ENCODE assay signal across 16 cellular contexts in the genomic region with DNA sequence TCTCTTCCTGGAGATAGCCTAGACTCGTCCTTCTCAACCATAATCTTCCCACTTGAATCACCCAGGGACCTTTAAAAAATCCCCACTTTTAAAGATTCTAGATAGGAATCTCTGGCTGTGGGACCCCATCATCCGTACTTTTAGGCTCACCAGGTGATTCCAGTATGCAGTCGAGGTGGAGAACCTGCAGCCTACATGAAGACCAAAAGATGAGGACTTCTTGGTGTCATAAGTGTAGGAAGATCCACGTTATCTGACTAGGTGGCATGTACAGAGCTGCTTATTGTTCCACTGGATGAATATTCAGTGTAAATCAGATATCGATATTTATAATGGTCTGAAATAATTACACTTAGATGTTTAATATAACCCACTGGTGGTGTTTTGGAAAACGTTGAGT. TPM values are rescaled to one million over a fixed set of nuclear protein-coding genes. Genes with fewer than 3 reads are reported as not detected.
DNase-seq lines count a peak whose midpoint lies in the region; ATAC-seq and TF ChIP-seq lines count a peak whose summit lies in the region.
"Had no signal": no experiment of that assay in that cellular context is flagged by ENCODE, and none has a peak within 500 bp of the region (broad histone marks: within the 10 kb centered on the region; RNA-seq: fewer than 3 reads in every experiment).

No MANE protein-coding gene starts in this region.

- CTCF ChIA-PET in activated CD8-positive, alpha-beta memory T cell treated with anti-CD3 and anti-CD28 coated beads, Interleukin-2, amount 10 ng/mL, durations not matched to agents 7 days and 5 days (lab: Charles Lee), result interaction anchor here (1.0 to 3.4 kb wide), 6 partner anchors 13 to 375 kb away, joined by 3 to 18 read pairs (median 4); no protein-coding TSS in a partner anchor

- H3K36me3 Mint-ChIP-seq in activated CD8-positive, alpha-beta memory T cell treated with anti-CD3 and anti-CD28 coated beads, Interleukin-2, amount 10 ng/mL, durations not matched to agents 7 days and 5 days, result peaks cover 58% of the 10 kb centered on the region
- H3K36me3 Mint-ChIP-seq in T-helper 17 cell (ENCODE audit: low read depth), result peaks cover 11% of the 10 kb centered on the region

- no peaks in the 10 kb centered on the region for H3K4me1 ChIP-seq in right cardiac atrium (ENCODE audit: control insufficient read depth, insufficient read depth, low read length)
- H3K4me1 ChIP-seq in suprapubic skin, result peaks cover 34% of the 10 kb centered on the region

- H3K9me3 Mint-ChIP-seq in activated CD8-positive, alpha-beta memory T cell treated with anti-CD3 and anti-CD28 coated beads, Interleukin-2, amount 10 ng/mL, durations not matched to agents 7 days and 5 days (ENCODE audit: low read depth), result no peaks in the 10 kb centered on the region
- H3K9me3 Mint-ChIP-seq: dendritic cell treated with granulocyte-macrophage colony-stimulating factor and Interleukin-4, amounts not matched to agents 40 ng/mL and 50 ng/mL, for 4 days had no signal

- H3K27ac ChIP-seq in right cardiac atrium (ENCODE audit: low read length) (peak overlapping the region; percentile 17), suprapubic skin (no peak overlapping the region)
- H3K27ac ChIP-seq: SJSA1 had no signal

- ATAC-seq in activated CD8-positive, alpha-beta memory T cell treated with anti-CD3 and anti-CD28 coated beads, Interleukin-2, amount 10 ng/mL, durations not matched to agents 7 days and 5 days, result no peak
- ATAC-seq in T-helper 17 cell, result no peak
- no peak for ATAC-seq in right cardiac atrium
- no peak for ATAC-seq in HG03378 (IDR thresholded peaks at IDR 0.05; ENCODE audit: unreplicated experiment)
- no peak for ATAC-seq in HG03342 (IDR thresholded peaks at IDR 0.05; ENCODE audit: unreplicated experiment)
- ATAC-seq: HCT116, left lung had no signal

- H3K27me3 ChIP-seq in right cardiac atrium (ENCODE audit: control insufficient read depth, insufficient read depth) (no peaks in the 10 kb centered on the region), suprapubic skin (peaks cover 3% of the 10 kb centered on the region)

- DNase-seq in activated CD8-positive, alpha-beta memory T cell treated with anti-CD3 and anti-CD28 coated beads, Interleukin-2, amount 10 ng/mL, durations not matched to agents 7 days and 5 days, result no peak
- DNase-seq in activated CD8-positive, alpha-beta memory T cell treated with anti-CD3 and anti-CD28 coated beads, Interleukin-2, amount 50 U/mL, for 4 hours, result no peak
- no peak for DNase-seq in T-helper 17 cell
- no peak for DNase-seq in right cardiac atrium
- no peak for DNase-seq in suprapubic skin (ENCODE audit: low spot score in 2 of 2)
- no peak for DNase-seq in UCSD-AML1 (lab: John Stamatoyannopoulos, UW; ENCODE audit: unreplicated experiment)
- DNase-seq: activated CD4-positive, CD25-positive, alpha-beta regulatory T cell; left lung; NCI-H146; NCI-H748 treated with DMSO at 0.1 percent for 48 hours; stimulated activated CD4-positive, alpha-beta T cell treated with anti-CD3 and anti-CD28 coated beads, Interleukin-2, amount 100 ng/mL, for 24 hours had no signal

- WGBS in right cardiac atrium, result 67% methylated on average over 6 of the region's 6 CpGs
- 73% methylated on average over 6 of the region's 6 CpGs for WGBS in suprapubic skin

- H3K36me3 ChIP-seq in suprapubic skin, result no peaks in the 10 kb centered on the region
- H3K36me3 ChIP-seq: left lung, SJSA1 had no signal

- TF ChIP-seq CTCF in suprapubic skin (IDR thresholded peaks at IDR 0.05), result no peak

- H3K27ac Mint-ChIP-seq in activated CD8-positive, alpha-beta memory T cell treated with anti-CD3 and anti-CD28 coated beads, Interleukin-2, amount 10 ng/mL, durations not matched to agents 7 days and 5 days, result peak overlapping the region; percentile 91
- H3K27ac Mint-ChIP-seq in T-helper 17 cell, result peak overlapping the region; percentile 100
- H3K27ac Mint-ChIP-seq: dendritic cell treated with granulocyte-macrophage colony-stimulating factor and Interleukin-4, amounts not matched to agents 40 ng/mL and 50 ng/mL, for 4 days had no signal

- H3K27me3 Mint-ChIP-seq in activated CD8-positive, alpha-beta memory T cell treated with anti-CD3 and anti-CD28 coated beads, Interleukin-2, amount 10 ng/mL, durations not matched to agents 7 days and 5 days, result no peaks in the 10 kb centered on the region
- H3K27me3 Mint-ChIP-seq in T-helper 17 cell, result no peaks in the 10 kb centered on the region

- H3K9me3 ChIP-seq in T-helper 17 cell (ENCODE audit: control insufficient read depth, low read length, poor library complexity, severe bottlenecking), result no peaks in the 10 kb centered on the region
- no peaks in the 10 kb centered on the region for H3K9me3 ChIP-seq in right cardiac atrium (ENCODE audit: control insufficient read depth, low read length)
- H3K9me3 ChIP-seq in suprapubic skin, result no peaks in the 10 kb centered on the region
- H3K9me3 ChIP-seq: left lung, SJSA1 had no signal

- peak overlapping the region; percentile 97 for H3K4me3 Mint-ChIP-seq in activated CD8-positive, alpha-beta memory T cell treated with anti-CD3 and anti-CD28 coated beads, Interleukin-2, amount 10 ng/mL, durations not matched to agents 7 days and 5 days
- peak overlapping the region; percentile 99 for H3K4me3 Mint-ChIP-seq in T-helper 17 cell
- H3K4me3 Mint-ChIP-seq: dendritic cell treated with granulocyte-macrophage colony-stimulating factor and Interleukin-4, amounts not matched to agents 40 ng/mL and 50 ng/mL, for 4 days had no signal

- H3K4me3 ChIP-seq in right cardiac atrium (ENCODE audit: low read length), result peak overlapping the region; percentile 23
- H3K4me3 ChIP-seq in suprapubic skin, result peak overlapping the region; percentile 90
- H3K4me3 ChIP-seq: SJSA1 had no signal

- H3K4me1 Mint-ChIP-seq in activated CD8-positive, alpha-beta memory T cell treated with anti-CD3 and anti-CD28 coated beads, Interleukin-2, amount 10 ng/mL, durations not matched to agents 7 days and 5 days, result peaks cover 36% of the 10 kb centered on the region
- H3K4me1 Mint-ChIP-seq in T-helper 17 cell, result peaks cover 43% of the 10 kb centered on the region

- TF ChIP-seq EP300 in suprapubic skin (IDR thresholded peaks at IDR 0.05), result no peak

- TF ChIP-seq POLR2A in suprapubic skin (IDR thresholded peaks at IDR 0.05), result no peak

- intact Hi-C loops in right cardiac atrium (cut with DNase I), result loop anchor here in 3 of 4 donors (10.0 kb wide), 2 partner anchors 111 to 131 kb away; no protein-coding TSS in a partner anchor

RNA-seq across cellular contexts. Expression of a gene that starts 2.6 kb away (rescaled TPM):
- 100 to 1,000 TPM; 304 to 312 TPM for total RNA-seq in activated CD8-positive, alpha-beta memory T cell treated with anti-CD3 and anti-CD28 coated beads, Interleukin-2, amount 10 ng/mL, durations not matched to agents 7 days and 5 days
- total RNA-seq in T-helper 17 cell (100 to 1,000 TPM; 328 to 342 TPM), right cardiac atrium (10 to 100 TPM; 25.8 to 31.3 (median 28.2) TPM), suprapubic skin (100 to 1,000 TPM in 1 of 4 donors, 10 to 100 TPM in 3; 49.5 to 147 (median 59.2) TPM)
- 11.9 TPM for polyA plus RNA-seq in right cardiac atrium

RNA-seq across cellular contexts. Expression of a gene that starts 42.8 kb away (rescaled TPM):
- 1 to 10 TPM in 1 of 2 experiments, under 1 TPM in 1; 0.70 to 1.3 TPM for total RNA-seq in activated CD8-positive, alpha-beta memory T cell treated with anti-CD3 and anti-CD28 coated beads, Interleukin-2, amount 10 ng/mL, durations not matched to agents 7 days and 5 days
- total RNA-seq in T-helper 17 cell (1 to 10 TPM; 3.5 to 4.1 TPM), right cardiac atrium (1 to 10 TPM; 1.3 to 2.2 (median 1.7) TPM), suprapubic skin (10 to 100 TPM; 32.7 to 42.0 (median 36.8) TPM)
- polyA plus RNA-seq in right cardiac atrium, result 1.0 TPM
- total RNA-seq: SJSA1 had no signal

Comparison
In these comparisons a context has a peak if more than half of its experiments do, and no peak if none do; other contexts are left out.
1. RNA of a gene that starts 42.8 kb away (total RNA-seq): 32.7 to 42.0 TPM in suprapubic skin; 3.5 to 4.1 TPM in T-helper 17 cell, 1.3 to 2.2 TPM in right cardiac atrium and 0.70 to 1.3 TPM in activated CD8-positive, alpha-beta memory T cell treated with anti-CD3 and anti-CD28 coated beads, Interleukin-2, amount 10 ng/mL, durations not matched to agents 7 days and 5 days; every median in the first group is over 4 times any median in the second.